ENCODE assay signal across 9 cellular contexts in genomic region chr11:121723261-121723741, GRCh38.
DNase-seq lines count a peak whose midpoint lies in the region; ATAC-seq and TF ChIP-seq lines count a peak whose summit lies in the region.
"Had no signal": no experiment of that assay in that cellular context is flagged by ENCODE, and none has a peak within 500 bp of the region (broad histone marks: within the 10 kb centered on the region; RNA-seq: fewer than 3 reads in every experiment).

No MANE protein-coding gene starts in this region.

- no peak overlapping the region for H2BK12ac ChIP-seq in trophoblast cell (ENCODE audit: low read length)

- H3K36me3 ChIP-seq in BE2C (no peaks in the 10 kb centered on the region), trophoblast cell (ENCODE audit: control insufficient read depth in 1 of 2, insufficient read depth in 2 of 2, low read length in 2 of 2) (no peaks in the 10 kb centered on the region)

- H3K9ac ChIP-seq in trophoblast cell (ENCODE audit: low read length), result no peak overlapping the region

- H4K8ac ChIP-seq in trophoblast cell (ENCODE audit: low read depth, low read length), result peak overlapping the region; percentile 40

- TF ChIP-seq CTCF in BE2C (IDR thresholded peaks at IDR 0.05; ENCODE audit: low read depth, low read length) (no peak), WI38 (IDR thresholded peaks at IDR 0.05; ENCODE audit: low read depth, low read length) (no peak)

- no peaks in the 10 kb centered on the region for H3K27me3 ChIP-seq in BE2C
- peaks cover 3% of the 10 kb centered on the region for H3K27me3 ChIP-seq in trophoblast cell (ENCODE audit: insufficient read depth, low read length)

- no peak overlapping the region for H3K14ac ChIP-seq in trophoblast cell (ENCODE audit: low read length)

- peak overlapping the region; percentile 60 for H3K4me2 ChIP-seq in trophoblast cell (ENCODE audit: low read length)

- H2AK5ac ChIP-seq in trophoblast cell (ENCODE audit: low read length), result no peak overlapping the region

- intact Hi-C loops in left cardiac atrium (cut with DNase I), result no loop called here

- H3K18ac ChIP-seq in trophoblast cell (ENCODE audit: low read length), result no peak overlapping the region

- peaks cover 4% of the 10 kb centered on the region; the same call in 1 of the 2 replicates for H3K4me1 ChIP-seq in BE2C
- H3K4me1 ChIP-seq in trophoblast cell (ENCODE audit: control insufficient read depth in 1 of 2, insufficient read depth in 2 of 2, low read length in 2 of 2), result peaks cover 6 to 8% of the 10 kb centered on the region in 2 experiments

- H3K9me3 ChIP-seq in BE2C (no peaks in the 10 kb centered on the region), trophoblast cell (ENCODE audit: insufficient read depth, low read depth, low read length) (no peaks in the 10 kb centered on the region)

- peak; percentile 58 for DNase-seq in BE2C
- peak; percentile 46 for DNase-seq in left cardiac atrium
- DNase-seq in trophoblast cell, result no peak
- no peak for DNase-seq in activated CD4-positive, CD25-positive, alpha-beta regulatory T cell (lab: John Stamatoyannopoulos, UW)
- DNase-seq: NCI-H1694 had no signal

- no peak overlapping the region for H2BK5ac ChIP-seq in trophoblast cell (ENCODE audit: low read depth, low read length, poor library complexity)

- ATAC-seq in left cardiac atrium (peak; percentile 25 to 35), HG02852 (IDR thresholded peaks at IDR 0.05; ENCODE audit: unreplicated experiment) (no peak), HG02759 (IDR thresholded peaks at IDR 0.05; ENCODE audit: unreplicated experiment) (no peak), HG03442 (IDR thresholded peaks at IDR 0.05; ENCODE audit: unreplicated experiment) (no peak)

- no peak overlapping the region for H3K23ac ChIP-seq in trophoblast cell (ENCODE audit: low read length)

- WGBS in trophoblast cell (ENCODE audit: extremely low coverage, insufficient coverage, insufficient read length), result no CpG with 5 or more reads among the region's 15 CpGs

- H4K12ac ChIP-seq in trophoblast cell (ENCODE audit: low read depth, low read length), result no peak overlapping the region

- H3K79me2 ChIP-seq in trophoblast cell (ENCODE audit: control insufficient read depth, insufficient read depth, low read length, poor library complexity), result no peaks in the 10 kb centered on the region

- H4K91ac ChIP-seq in trophoblast cell (ENCODE audit: low read depth, low read length), result no peak overlapping the region

- H3K4me3 ChIP-seq in BE2C (ENCODE audit: low read depth, low read length), result peak overlapping the region; percentile 58
- peak overlapping the region; percentile 57 for H3K4me3 ChIP-seq in WI38 (ENCODE audit: low read depth, low read length)
- no peak overlapping the region for H3K4me3 ChIP-seq in trophoblast cell (ENCODE audit: low read depth, low read length)

- H2AFZ ChIP-seq in trophoblast cell (ENCODE audit: insufficient read depth, low read length, poor library complexity), result no peak overlapping the region

- no peak overlapping the region for H3K4ac ChIP-seq in trophoblast cell (ENCODE audit: low read depth, low read length)

- no peak overlapping the region for H3K27ac ChIP-seq in trophoblast cell (ENCODE audit: low read depth, low read length)

- peaks cover 2% of the 10 kb centered on the region for H3K79me1 ChIP-seq in trophoblast cell (ENCODE audit: low read length)

- no peak overlapping the region for H2BK120ac ChIP-seq in trophoblast cell (ENCODE audit: insufficient read depth, low read length, poor library complexity)

Comparison
In these comparisons a context has a peak if more than half of its experiments do, and no peak if none do; other contexts are left out.
1. DNase-seq: peak in BE2C (single experiment) and left cardiac atrium (single experiment); none in trophoblast cell (0 of 2) and activated CD4-positive, CD25-positive, alpha-beta regulatory T cell (0 of 4).
2. ATAC-seq: peak in left cardiac atrium (2 of 2); none in HG02852 (single experiment), HG02759 (single experiment) and HG03442 (single experiment).